ENCODE assay signal across 1 cellular context in the genomic region with DNA sequence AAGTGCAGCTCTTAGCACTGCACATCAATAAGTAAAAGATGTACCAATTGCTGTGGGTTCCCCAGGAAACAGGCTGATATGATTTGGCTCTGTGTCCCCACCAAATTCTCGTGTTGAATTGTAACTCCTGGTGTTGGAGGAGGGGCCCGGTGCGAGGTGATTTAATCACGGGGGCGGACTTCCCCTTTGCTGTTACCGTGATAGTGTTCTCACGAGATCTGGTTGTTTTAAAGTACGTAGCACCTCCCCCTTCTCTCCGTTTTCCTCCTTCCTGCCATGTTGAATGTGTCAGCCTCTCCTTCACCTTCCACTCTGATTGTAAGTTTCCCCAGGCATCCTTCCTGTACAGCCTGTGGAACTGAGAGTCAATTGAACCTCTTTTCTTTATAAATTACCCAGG.
TF ChIP-seq lines count a peak whose summit lies in the region.

No MANE protein-coding gene starts in this region.

TF ChIP-seq in H1, 55 proteins besides CTCF, POLR2A, EP300 and RAD21 (continued from another document):
- no peak for TF ChIP-seq KDM1A (IDR thresholded peaks at IDR 0.05; ENCODE audit: borderline replicate concordance, low read length)
- TF ChIP-seq CHD2 (IDR thresholded peaks at IDR 0.05; ENCODE audit: low read length), result no peak
- no peak for TF ChIP-seq SP4 (IDR thresholded peaks at IDR 0.05; ENCODE audit: low read length)
- no peak for TF ChIP-seq TBP (IDR thresholded peaks at IDR 0.05; ENCODE audit: low read depth, low read length)
- TF ChIP-seq SAP30 (IDR thresholded peaks at IDR 0.05; ENCODE audit: insufficient read depth, insufficient replicate concordance, low read length), result no peak
- no peak for TF ChIP-seq POU5F1 (IDR thresholded peaks at IDR 0.05; ENCODE audit: low read depth, low read length)
- no peak for TF ChIP-seq SIN3A (conservative IDR thresholded peaks at IDR 0.05 in 1 of 2, IDR thresholded peaks at IDR 0.05 in 1 of 2; ENCODE audit: low read depth in 1 of 2, low read length in 2 of 2)
TF ChIP-seq in H1: peak in this region for 0.
